16 cellular contexts compared by ENCODE assay signal in genomic region chr16:84557504-84557903, GRCh38.
"Had no signal": no experiment of that assay in that cellular context is flagged by ENCODE, and none has a peak within 500 bp of the region (broad histone marks: within the 10 kb centered on the region; RNA-seq: fewer than 3 reads in every experiment).

No MANE protein-coding gene starts in this region.

- H3K27ac ChIP-seq: breast epithelium, parathyroid adenoma, thyroid gland, vagina had no signal

- H3K4me3 ChIP-seq: breast epithelium, thyroid gland, vagina had no signal

- H3K27me3 Mint-ChIP-seq: activated naive CD4-positive, alpha-beta T cell treated with anti-CD3 and anti-CD28 coated beads, Interleukin-2, amount 50 U/mL, for 24 hours had no signal

- DNase-seq: activated CD4-positive, CD25-positive, alpha-beta regulatory T cell treated with anti-CD3 and anti-CD28 coated beads, Interleukin-2, amount 50 U/mL, for 72 hours; amniotic stem cell; hippocampal formation; kidney glomerular epithelial cell; retina; stimulated activated CD4-positive, alpha-beta T cell treated with anti-CD3 and anti-CD28 coated beads, Interleukin-4, amount 100 ng/mL, for 4 hours; T-helper 2 cell; thyroid gland had no signal

- H3K4me3 Mint-ChIP-seq: activated naive CD4-positive, alpha-beta T cell treated with anti-CD3 and anti-CD28 coated beads, Interleukin-2, amount 50 U/mL, for 24 hours; mesothelial cell of epicardium had no signal

- ATAC-seq: esophagus mucosa had no signal

- H3K36me3 Mint-ChIP-seq: activated naive CD4-positive, alpha-beta T cell treated with anti-CD3 and anti-CD28 coated beads, Interleukin-2, amount 50 U/mL, for 24 hours; mesothelial cell of epicardium had no signal

- H3K9ac ChIP-seq: parathyroid adenoma had no signal

- H3K4me1 ChIP-seq: breast epithelium, parathyroid adenoma, vagina had no signal

- H3K27ac Mint-ChIP-seq: activated naive CD4-positive, alpha-beta T cell treated with anti-CD3 and anti-CD28 coated beads, Interleukin-2, amount 50 U/mL, for 24 hours; activated T-helper 2 cell treated with anti-CD3 and anti-CD28 coated beads, Interferon-gamma antibody, Interleukin-2, Interleukin-4, amounts not matched to agents 10 μg/mL and 5 μg/mL and 100 μg/mL, durations not matched to agents 14 hours and 24 hours and 36 hours had no signal

- H2AFZ ChIP-seq: parathyroid adenoma had no signal

- FAIRE-seq: endometrium had no signal

- H3K36me3 ChIP-seq: breast epithelium, thyroid gland, vagina had no signal

- H3K9me3 Mint-ChIP-seq: activated naive CD4-positive, alpha-beta T cell treated with anti-CD3 and anti-CD28 coated beads, Interleukin-2, amount 50 U/mL, for 24 hours; activated T-helper 2 cell treated with anti-CD3 and anti-CD28 coated beads, Interferon-gamma antibody, Interleukin-2, Interleukin-4, amounts not matched to agents 10 μg/mL and 5 μg/mL and 100 μg/mL, durations not matched to agents 14 hours and 24 hours and 36 hours; mesothelial cell of epicardium had no signal

- H3K79me2 ChIP-seq: parathyroid adenoma had no signal

- H3K9me3 ChIP-seq: breast epithelium, thyroid gland, vagina had no signal

- H3K27me3 ChIP-seq: breast epithelium, thyroid gland, vagina had no signal
